In genomic region chr6:166104872-166105271, GRCh38 we compare ENCODE assay signal across 34 cellular contexts.
"Had no signal": no experiment of that assay in that cellular context is flagged by ENCODE, and none has a peak within 500 bp of the region (broad histone marks: within the 10 kb centered on the region; RNA-seq: fewer than 3 reads in every experiment).

No MANE protein-coding gene starts in this region.

- H3K4me2 ChIP-seq: KMS-11 had no signal

- H3K27ac ChIP-seq: KMS-11 had no signal

- H3K4me3 ChIP-seq: MG63 had no signal

- H3K27me3 ChIP-seq: MG63 had no signal

- DNase-seq: Karpas-422, Kasumi-1, MG63, MM.1S, MV-4-11, NCI-H1048, NCI-H1092, NCI-H1092 treated with DMSO at 0.1 percent for 48 hours, NCI-H1105, NCI-H1105 treated with DMSO at 0.1 percent for 48 hours, NCI-H1417, NCI-H1417 treated with DMSO at 0.1 percent for 48 hours, NCI-H1436, NCI-H1436 treated with DMSO at 0.1 percent for 48 hours, NCI-H146, NCI-H1694, NCI-H1694 treated with DMSO at 0.1 percent for 48 hours, NCI-H187, NCI-H187 treated with DMSO at 0.1 percent for 48 hours, NCI-H1930, NCI-H2029, NCI-H2029 treated with DMSO at 0.1 percent for 48 hours, NCI-H2081, NCI-H2081 treated with DMSO at 0.1 percent for 48 hours, NCI-H2107, NCI-H2171, NCI-H2171 treated with DMSO at 0.1 percent for 48 hours, NCI-H2227 treated with DMSO at 0.1 percent for 48 hours, NCI-H226, NCI-H345, NCI-H446, NCI-H446 treated with DMSO at 0.1 percent for 48 hours, NCI-H510A had no signal

- H3K36me3 ChIP-seq: MG63 had no signal
